In the genomic region with DNA sequence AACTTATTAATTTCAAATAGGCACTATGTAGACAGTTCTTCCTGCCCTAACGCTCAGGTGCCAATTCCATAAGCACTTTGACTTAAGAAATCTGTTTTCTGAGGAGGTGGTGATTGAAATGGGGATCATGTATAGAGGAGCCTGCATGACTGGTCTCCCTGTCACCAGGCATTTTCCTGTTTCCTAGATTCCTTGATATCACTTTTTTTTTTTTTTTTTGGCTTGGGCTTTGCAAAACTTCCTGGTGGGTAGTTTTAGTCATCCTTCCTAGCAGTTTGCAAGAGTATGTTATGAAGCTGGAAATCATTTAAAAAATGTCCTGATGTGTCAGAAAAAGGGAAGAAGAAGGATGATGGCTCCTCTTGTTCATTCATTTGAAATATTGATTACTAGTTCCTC, we compare ENCODE assay signal across 14 cellular contexts.
DNase-seq lines count a peak whose midpoint lies in the region; ATAC-seq, FAIRE-seq and TF ChIP-seq lines count a peak whose summit lies in the region.
"Had no signal": no experiment of that assay in that cellular context is flagged by ENCODE, and none has a peak within 500 bp of the region (broad histone marks: within the 10 kb centered on the region; RNA-seq: fewer than 3 reads in every experiment).

No MANE protein-coding gene starts in this region.

- H3K9ac ChIP-seq in Karpas-422 (ENCODE audit: low read length): no peak overlapping the region
- H3K9ac ChIP-seq: BLaER1 treated with 17β-estradiol and CSF1 and Interleukin-3, amounts not matched to agents 10 nM and 100 nM had no signal

- H3K4me3 ChIP-seq in MG63 (no peak overlapping the region), bronchial epithelial cell (ENCODE audit: low read depth, low read length) (no peak overlapping the region), Karpas-422 (ENCODE audit: low read length) (no peak overlapping the region)
- H3K4me3 ChIP-seq: BLaER1 treated with 17β-estradiol and CSF1 and Interleukin-3, amounts not matched to agents 10 nM and 100 nM had no signal

- no peak for ATAC-seq in GM18868 (IDR thresholded peaks at IDR 0.05; ENCODE audit: unreplicated experiment)
- ATAC-seq: HepG2 had no signal

- no peaks in the 10 kb centered on the region for H4K20me1 ChIP-seq in Karpas-422 (ENCODE audit: insufficient read depth, low read depth, low read length)
- H4K20me1 ChIP-seq: BLaER1 treated with 17β-estradiol and CSF1 and Interleukin-3, amounts not matched to agents 10 nM and 100 nM had no signal

- H3K9me3 ChIP-seq in MG63 (no peaks in the 10 kb centered on the region; the same call in 1 of the 2 replicates), Karpas-422 (ENCODE audit: low read length) (no peaks in the 10 kb centered on the region)

- no peak for TF ChIP-seq CTCF in bronchial epithelial cell (IDR thresholded peaks at IDR 0.05; ENCODE audit: insufficient read depth, low read length, severe bottlenecking)

- H3K27ac ChIP-seq in Karpas-422 (ENCODE audit: low read length): no peak overlapping the region
- H3K27ac ChIP-seq: BLaER1 treated with 17β-estradiol and CSF1 and Interleukin-3, amounts not matched to agents 10 nM and 100 nM had no signal

- DNase-seq in AG20443 (ENCODE audit: low spot score) (peak; percentile 66), MG63 (peak; percentile 61), bronchial epithelial cell (ENCODE audit: low read depth) (peak; percentile 97), lung microvascular endothelial cell (ENCODE audit: low read depth in 2 of 2) (peak; percentile 88 to 90), middle frontal gyrus (ENCODE audit: extremely low spot score, low spot score) (no peak), NCI-H1048 (lab: John Stamatoyannopoulos, UW) (no peak), Karpas-422 (no peak)
- DNase-seq: stimulated activated CD4-positive, alpha-beta T cell treated with anti-CD3 and anti-CD28 coated beads, Interleukin-4, amount 100 ng/mL, for 1 hour; stimulated activated naive CD4-positive, alpha-beta T cell; T-helper 1 cell had no signal

- no peak overlapping the region for H3K4me2 ChIP-seq in Karpas-422 (ENCODE audit: low read depth, low read length, poor library complexity, severe bottlenecking)

- no peak for FAIRE-seq in bronchial epithelial cell (lab: Jason Lieb, UNC)
- FAIRE-seq: G401.6, HepG2 had no signal

- H3K79me2 ChIP-seq in Karpas-422 (ENCODE audit: low read length): no peaks in the 10 kb centered on the region

- H2AFZ ChIP-seq in Karpas-422 (ENCODE audit: low read length): no peak overlapping the region

- H3K36me3 ChIP-seq in MG63 (no peaks in the 10 kb centered on the region), bronchial epithelial cell (ENCODE audit: control insufficient read depth, insufficient read depth, low read length) (no peaks in the 10 kb centered on the region), Karpas-422 (ENCODE audit: insufficient read depth, low read length) (no peaks in the 10 kb centered on the region)
- H3K36me3 ChIP-seq: BLaER1 treated with 17β-estradiol and CSF1 and Interleukin-3, amounts not matched to agents 10 nM and 100 nM had no signal

- no peaks in the 10 kb centered on the region for H3K4me1 ChIP-seq in Karpas-422 (ENCODE audit: low read length)

- H3K27me3 ChIP-seq in MG63 (no peaks in the 10 kb centered on the region), bronchial epithelial cell (ENCODE audit: control insufficient read depth, insufficient read depth, low read length) (no peaks in the 10 kb centered on the region), Karpas-422 (ENCODE audit: low read length) (no peaks in the 10 kb centered on the region)
- H3K27me3 ChIP-seq: BLaER1 treated with 17β-estradiol and CSF1 and Interleukin-3, amounts not matched to agents 10 nM and 100 nM had no signal

- H3K9me2 ChIP-seq in Karpas-422 (replicated peaks; ENCODE audit: insufficient read depth, low read length): no peaks in the 10 kb centered on the region

Comparison
In these comparisons a context has a peak if more than half of its experiments do, and no peak if none do; other contexts are left out.
1. DNase-seq: peak in AG20443 (single experiment), MG63 (single experiment), bronchial epithelial cell (single experiment) and lung microvascular endothelial cell (2 of 2); none in middle frontal gyrus (single experiment), NCI-H1048 (single experiment) and Karpas-422 (single experiment).